26 cellular contexts compared by ENCODE assay signal in the genomic region with DNA sequence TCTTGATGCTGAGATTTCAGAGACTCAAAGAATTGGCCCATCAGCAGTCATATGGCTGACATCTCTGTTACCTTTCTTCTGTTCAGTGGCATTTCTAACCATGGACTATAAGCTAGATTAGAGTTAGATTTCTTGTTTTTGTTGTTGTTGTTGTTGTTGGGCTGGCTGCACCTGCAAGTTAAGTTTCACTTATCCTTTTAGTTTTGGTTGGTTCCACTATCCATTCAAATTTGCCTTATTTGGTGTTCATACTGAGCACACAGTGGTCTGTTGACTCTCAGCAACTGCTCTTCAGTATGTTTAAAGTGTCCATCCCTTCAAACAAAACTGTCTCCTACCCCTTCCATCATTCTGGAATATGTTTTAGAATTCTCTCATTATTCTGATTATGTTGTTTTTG.
DNase-seq lines count a peak whose midpoint lies in the region; ATAC-seq and FAIRE-seq lines count a peak whose summit lies in the region.
"Had no signal": no experiment of that assay in that cellular context is flagged by ENCODE, and none has a peak within 500 bp of the region (broad histone marks: within the 10 kb centered on the region; RNA-seq: fewer than 3 reads in every experiment).

No MANE protein-coding gene starts in this region.

- no peaks in the 10 kb centered on the region for H3K27me3 Mint-ChIP-seq in activated CD4-positive, alpha-beta T cell treated with anti-CD3 and anti-CD28 coated beads, Interleukin-2, amount 10 ng/mL, durations not matched to agents 24 days and 14 days
- H3K27me3 Mint-ChIP-seq: CD4-positive, alpha-beta memory T cell; T-cell had no signal

- DNase-seq in GM19239 (ENCODE audit: insufficient read length, low spot score) (no peak), GM03348 (ENCODE audit: low spot score) (no peak), NCI-H187 treated with DMSO at 0.1 percent for 48 hours (lab: John Stamatoyannopoulos, UW) (no peak), midbrain (lab: John Stamatoyannopoulos, UW) (no peak)
- no peak for DNase-seq in activated CD4-positive, alpha-beta T cell treated with anti-CD3 and anti-CD28 coated beads, Interleukin-2, amount 10 ng/mL, durations not matched to agents 24 days and 14 days
- DNase-seq: C1 segment of cervical spinal cord; CD4-positive, alpha-beta memory T cell; COR-L47; DMS53; H7; IMR-90; KG1; MG63; NCI-H1417 treated with DMSO at 0.1 percent for 48 hours; NCI-H1694 treated with DMSO at 0.1 percent for 48 hours; NCI-H2081 treated with DMSO at 0.1 percent for 48 hours; NCI-H2171; NCI-H226; NCI-H510A; NCI-H69; SHP77; T-cell had no signal

- no peaks in the 10 kb centered on the region for H3K9me3 Mint-ChIP-seq in activated CD4-positive, alpha-beta T cell treated with anti-CD3 and anti-CD28 coated beads, Interleukin-2, amount 10 ng/mL, durations not matched to agents 24 days and 14 days
- H3K9me3 Mint-ChIP-seq: CD4-positive, alpha-beta memory T cell; T-cell had no signal

- no peaks in the 10 kb centered on the region for H3K4me1 Mint-ChIP-seq in activated CD4-positive, alpha-beta T cell treated with anti-CD3 and anti-CD28 coated beads, Interleukin-2, amount 10 ng/mL, durations not matched to agents 24 days and 14 days

- no peak overlapping the region for H3K27ac Mint-ChIP-seq in activated CD4-positive, alpha-beta T cell treated with anti-CD3 and anti-CD28 coated beads, Interleukin-2, amount 10 ng/mL, durations not matched to agents 24 days and 14 days
- H3K27ac Mint-ChIP-seq: CD4-positive, alpha-beta memory T cell; T-cell had no signal

- ATAC-seq in HG02623 (IDR thresholded peaks at IDR 0.05; ENCODE audit: unreplicated experiment) (peak; percentile 63), HG03280 (IDR thresholded peaks at IDR 0.05; ENCODE audit: unreplicated experiment) (peak; percentile 81)
- ATAC-seq: GM12878, Panc1, T-cell had no signal

- H3K36me3 Mint-ChIP-seq in activated CD4-positive, alpha-beta T cell treated with anti-CD3 and anti-CD28 coated beads, Interleukin-2, amount 10 ng/mL, durations not matched to agents 24 days and 14 days (ENCODE audit: low read depth) = peaks cover 2% of the 10 kb centered on the region

- FAIRE-seq in GM19239 (lab: Jason Lieb, UNC) = peak; percentile 90
- FAIRE-seq: GM12878 had no signal

- intact Hi-C loops in activated CD4-positive, alpha-beta T cell treated with anti-CD3 and anti-CD28 coated beads, Interleukin-2, amount 10 ng/mL, durations not matched to agents 24 days and 14 days (cut with micrococcal nuclease) = no loop called here

- H3K4me3 Mint-ChIP-seq in activated CD4-positive, alpha-beta T cell treated with anti-CD3 and anti-CD28 coated beads, Interleukin-2, amount 10 ng/mL, durations not matched to agents 24 days and 14 days = no peak overlapping the region
- H3K4me3 Mint-ChIP-seq: CD4-positive, alpha-beta memory T cell; T-cell had no signal
